16 cellular contexts compared by ENCODE assay signal in the genomic region with DNA sequence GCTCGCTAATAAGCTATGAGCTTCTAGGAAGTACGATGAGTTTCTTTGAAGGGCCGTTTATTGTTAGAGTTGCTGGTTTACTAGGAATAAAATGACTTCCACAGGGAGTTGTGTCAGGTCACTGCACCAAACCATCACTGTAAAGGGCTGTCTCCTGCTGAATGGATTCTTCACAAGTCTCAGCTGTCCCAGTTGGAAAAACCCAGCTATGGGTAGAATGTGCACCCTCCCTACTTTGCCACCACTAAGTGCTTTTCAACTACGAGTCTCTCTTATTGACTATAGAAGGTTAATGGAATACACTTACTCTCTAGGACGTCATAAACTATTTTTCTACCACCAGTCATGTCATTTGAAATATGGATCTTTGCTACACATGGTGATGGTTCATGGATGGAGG.
A peak's percentile ranks its signal among the peaks of the same experiment; 100 is the strongest.
DNase-seq lines count a peak whose midpoint lies in the region; ATAC-seq and TF ChIP-seq lines count a peak whose summit lies in the region.
"Had no signal": no experiment of that assay in that cellular context is flagged by ENCODE, and none has a peak within 500 bp of the region (broad histone marks: within the 10 kb centered on the region; RNA-seq: fewer than 3 reads in every experiment).

No MANE protein-coding gene starts in this region.

- no peak for TF ChIP-seq EP300 in stomach (IDR thresholded peaks at IDR 0.05)

- 51 to 87% (median 81%) methylated on average over 5 of the region's 5 CpGs for WGBS in stomach, 5 donors

- TF ChIP-seq POLR2A in stomach (IDR thresholded peaks at IDR 0.05) = no peak

- no peaks in the 10 kb centered on the region for H3K36me3 ChIP-seq in CD8-positive, alpha-beta memory T cell (ENCODE audit: insufficient read depth, low read length)
- H3K36me3 ChIP-seq in left lung = no peaks in the 10 kb centered on the region
- H3K36me3 ChIP-seq in stomach = no peaks in the 10 kb centered on the region

- H3K27me3 Mint-ChIP-seq in CD8-positive, alpha-beta memory T cell = no peaks in the 10 kb centered on the region
- no peaks in the 10 kb centered on the region for H3K27me3 Mint-ChIP-seq in T-cell

- H3K9me3 Mint-ChIP-seq in CD8-positive, alpha-beta memory T cell = no peaks in the 10 kb centered on the region
- H3K9me3 Mint-ChIP-seq in T-cell = no peaks in the 10 kb centered on the region
- H3K9me3 Mint-ChIP-seq: activated naive CD4-positive, alpha-beta T cell treated with anti-CD3 and anti-CD28 coated beads, Interleukin-2, amount 50 U/mL, for 72 hours had no signal

- peak overlapping the region in 5 of 8 donors; percentile 38 to 72 (median 48) for H3K27ac Mint-ChIP-seq in CD8-positive, alpha-beta memory T cell
- H3K27ac Mint-ChIP-seq in T-cell = peak overlapping the region; percentile 52 to 55

- no peaks in the 10 kb centered on the region for H3K9me3 ChIP-seq in CD8-positive, alpha-beta memory T cell (ENCODE audit: low read length)
- no peaks in the 10 kb centered on the region for H3K9me3 ChIP-seq in left lung
- no peaks in the 10 kb centered on the region for H3K9me3 ChIP-seq in stomach

- DNase-seq in CD8-positive, alpha-beta memory T cell = no peak
- DNase-seq in T-cell (no peak), left lung (no peak), stomach (no peak), cerebellum (ENCODE audit: low spot score) (no peak), amygdala (lab: John Stamatoyannopoulos, UW) (no peak), hepatic stellate cell (ENCODE audit: low spot score) (no peak)
- DNase-seq: activated T-cell treated with anti-CD3 and anti-CD28 coated beads for 4 hours; islet precursor cell; MV-4-11; NCI-H2029; NCI-H446; stimulated activated CD4-positive, alpha-beta T cell treated with anti-CD3 and anti-CD28 coated beads, Interleukin-2, amount 100 ng/mL, for 24 hours had no signal

- intact Hi-C loops in left lung (cut with DNase I) (no loop called here), stomach (cut with DNase I; ENCODE audit: low total_unique reads) (no loop called here)

- H3K27me3 ChIP-seq in CD8-positive, alpha-beta memory T cell (ENCODE audit: insufficient read depth, low read length, poor library complexity, severe bottlenecking) = no peaks in the 10 kb centered on the region
- H3K27me3 ChIP-seq in left lung = no peaks in the 10 kb centered on the region
- H3K27me3 ChIP-seq in stomach = no peaks in the 10 kb centered on the region

- H3K27ac ChIP-seq in CD8-positive, alpha-beta memory T cell (ENCODE audit: low read depth, low read length) = no peak overlapping the region
- H3K27ac ChIP-seq in left lung = peak overlapping the region; percentile 36 to 70
- H3K27ac ChIP-seq in stomach = peak overlapping the region in 4 of 5 donors; percentile 82 to 89 (median 86)

- CTCF ChIA-PET in CD8-positive, alpha-beta memory T cell (lab: Charles Lee) = no interaction called here
- CTCF ChIA-PET in T-cell (lab: Charles Lee) = interaction anchor here in 1 of 2 donors (0.5 kb wide), 1 partner anchor 29 kb away, joined by 3 read pairs; no protein-coding TSS in a partner anchor

- ATAC-seq in T-cell (replicated peaks in 1 of 4) = no peak
- ATAC-seq in left lung = no peak
- ATAC-seq: activated naive CD4-positive, alpha-beta T cell treated with anti-CD3 and anti-CD28 coated beads, Interleukin-2, amount 50 U/mL, for 72 hours; esophagus mucosa; sciatic nerve had no signal

- TF ChIP-seq CTCF in left lung (IDR thresholded peaks at IDR 0.05) = no peak
- no peak for TF ChIP-seq CTCF in stomach (IDR thresholded peaks at IDR 0.05)

- peaks cover 40% of the 10 kb centered on the region for H3K4me1 ChIP-seq in CD8-positive, alpha-beta memory T cell (ENCODE audit: insufficient read depth, low read length)
- H3K4me1 ChIP-seq in left lung (peaks cover 56 to 86% of the 10 kb centered on the region in 2 donors), stomach (peaks cover 63 to 87% (median 76%) of the 10 kb centered on the region in 4 donors)

- H3K36me3 Mint-ChIP-seq in CD8-positive, alpha-beta memory T cell = peaks cover 4 to 40% (median 5%) of the 10 kb centered on the region in 3 donors
- peaks cover 17% of the 10 kb centered on the region for H3K36me3 Mint-ChIP-seq in T-cell

- peaks cover 74 to 83% (median 80%) of the 10 kb centered on the region in 3 donors for H3K4me1 Mint-ChIP-seq in CD8-positive, alpha-beta memory T cell
- H3K4me1 Mint-ChIP-seq in T-cell = peaks cover 77 to 79% (median 78%) of the 10 kb centered on the region in 3 donors

- POLR2A ChIA-PET in CD8-positive, alpha-beta memory T cell (lab: Charles Lee) = no interaction called here
- POLR2A ChIA-PET in T-cell (lab: Charles Lee) = interaction anchor here in 1 of 2 donors (1.0 kb wide), 1 partner anchor 1523 kb away, joined by 5 read pairs; no protein-coding TSS in a partner anchor

- H3K4me3 Mint-ChIP-seq in CD8-positive, alpha-beta memory T cell = no peak overlapping the region
- H3K4me3 Mint-ChIP-seq in T-cell = no peak overlapping the region

- no peak overlapping the region for H3K4me3 ChIP-seq in CD8-positive, alpha-beta memory T cell (ENCODE audit: low read length)
- H3K4me3 ChIP-seq in left lung = no peak overlapping the region
- H3K4me3 ChIP-seq in stomach = no peak overlapping the region
